8 cellular contexts compared by ENCODE assay signal in the genomic region with DNA sequence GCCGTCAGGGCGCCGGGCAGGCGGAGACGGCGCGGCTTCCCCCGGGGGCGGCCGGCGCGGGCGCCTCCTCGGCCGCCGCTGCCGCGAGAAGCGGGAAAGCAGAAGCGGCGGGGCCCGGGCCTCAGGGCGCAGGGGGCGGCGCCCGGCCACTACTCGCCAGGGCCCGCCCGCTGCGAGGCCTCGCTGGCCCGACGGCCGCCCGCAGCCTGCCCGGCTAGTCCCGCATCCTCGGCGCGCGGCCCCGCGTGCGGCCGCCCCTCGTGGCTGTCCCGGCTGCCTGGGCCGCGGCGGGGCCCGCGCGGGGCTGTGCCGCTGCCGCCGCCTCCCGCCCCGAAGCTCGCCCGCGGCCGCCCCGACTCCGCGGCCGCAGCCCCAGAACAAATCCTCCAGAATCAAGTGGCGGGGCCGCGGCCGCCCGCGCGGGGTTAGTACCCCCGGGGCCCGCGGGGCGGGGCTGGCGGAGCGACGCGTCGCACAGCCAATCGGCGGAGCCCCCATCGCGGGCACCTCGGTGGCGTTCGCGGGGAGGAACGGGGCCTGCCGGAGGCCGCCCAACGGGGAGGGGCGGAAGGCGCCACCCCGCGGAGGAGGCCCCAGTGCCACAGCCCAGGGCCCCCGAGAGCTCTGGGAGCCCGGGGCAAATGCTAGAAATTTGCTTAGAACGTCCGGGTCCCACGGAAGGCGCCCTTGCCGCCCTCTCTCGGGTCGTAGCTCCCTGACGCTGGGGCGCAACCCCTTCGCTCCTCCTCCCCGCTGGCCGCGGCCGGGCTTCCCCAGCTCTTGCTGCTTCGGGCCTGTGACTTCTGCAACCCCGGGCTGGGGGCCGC. TPM values are rescaled to one million over a fixed set of nuclear protein-coding genes. Genes with fewer than 3 reads are reported as not detected.
DNase-seq lines count a peak whose midpoint lies in the region; ATAC-seq, FAIRE-seq and TF ChIP-seq lines count a peak whose summit lies in the region.

A gene (minus strand): TSS at position 401 of the 827 bp plus-strand sequence. CDS start 408 bp downstream, outside the sequence.

- no TSS peak for BruUV-seq in GM12878 (replicated peaks; lab: Mats Ljungman, UMichigan)

- CTCF ChIA-PET in GM12878 (lab: Yijun Ruan, JAX): interaction anchor here (0.8 to 20.9 kb wide), 11 partner anchors 10 to 172 kb away, joined by 3 to 314 read pairs (median 4); no protein-coding TSS in a partner anchor

- H3K9me3 ChIP-seq in GM12878 (replicated peaks; ENCODE audit: control insufficient read depth, insufficient read depth, low read length): no peaks in the 10 kb centered on the region

- peak; percentile 11 for TF ChIP-seq POLR2A in GM12878 (IDR thresholded peaks at IDR 0.05; ENCODE audit: low read depth, low read length)

- DNase-seq in GM12864 (ENCODE audit: low read depth) (peak; percentile 82), T-helper 22 cell (ENCODE audit: low read depth) (peak; percentile 91), GM12878 (ENCODE audit: low read depth, low spot score) (peak; percentile 76), medulla oblongata (ENCODE audit: extremely low spot score) (peak; percentile 55), HK-2 (ENCODE audit: unreplicated experiment) (no peak)
- DNase-seq in stimulated activated CD8-positive, alpha-beta memory T cell treated with anti-CD3 and anti-CD28 coated beads, Interleukin-4, amount 100 ng/mL, for 24 hours (ENCODE audit: low read depth): peak; percentile 87

- H3K4me1 ChIP-seq in KMS-11 (ENCODE audit: low read depth, poor library complexity, severe bottlenecking): peaks cover 22% of the 10 kb centered on the region
- peaks cover 40% of the 10 kb centered on the region for H3K4me1 ChIP-seq in GM12878 (ENCODE audit: control insufficient read depth, insufficient read depth, low read length)

- H3K27me3 ChIP-seq in KMS-11 (ENCODE audit: insufficient read depth, low read depth) (no peaks in the 10 kb centered on the region), GM12878 (replicated peaks in 1 of 2; ENCODE audit: control insufficient read depth in 2 of 2, insufficient read depth in 2 of 2, low read length in 1 of 2) (no peaks in the 10 kb centered on the region)

- H3K27ac ChIP-seq in KMS-11: peak within 1 kb of the TSS; percentile 85
- peak within 1 kb of the TSS; percentile 89 for H3K27ac ChIP-seq in GM12878 (ENCODE audit: control insufficient read depth, insufficient read depth)

- H3K79me2 ChIP-seq in KMS-11 (ENCODE audit: insufficient read depth, low read depth) (peaks cover 46% of the 10 kb centered on the region), GM12878 (ENCODE audit: control insufficient read depth, insufficient read depth, low read length) (peaks cover 98% of the 10 kb centered on the region)

- POLR2A ChIA-PET in GM12878 (lab: Charles Lee): interaction anchor here (0.6 to 7.2 kb wide), 10 partner anchors 10 to 160 kb away, joined by 3 to 75 read pairs (median 6); no protein-coding TSS in a partner anchor

- TF ChIP-seq CTCF in GM12864 (IDR thresholded peaks at IDR 0.05; ENCODE audit: low read depth, low read length, missing control alignments) (peak; percentile 26), KMS-11 (conservative IDR thresholded peaks at IDR 0.05; ENCODE audit: low read depth, low read length) (no peak), GM12878 (IDR thresholded peaks at IDR 0.05 in 2 of 3, conservative IDR thresholded peaks at IDR 0.05 in 1 of 3; ENCODE audit: control insufficient read depth in 2 of 3, extremely low read depth in 1 of 3, insufficient read depth in 1 of 3, low read depth in 3 of 3, low read length in 3 of 3) (peak; percentile 14 to 45 (median 35); a peak in 3 of 6 replicates)

- SMC1A ChIA-PET in GM12878 (lab: Charles Lee; ENCODE audit: uncharacterized antibody, unreplicated experiment): interaction anchor here (0.8 to 23.9 kb wide), 7 partner anchors 10 to 169 kb away, joined by 3 to 391 read pairs (median 5); no protein-coding TSS in a partner anchor

- 2% methylated on average over 82 of the region's 117 CpGs for WGBS in GM12878 (ENCODE audit: insufficient coverage, insufficient replicate concordance, low lambda C conversion rate, missing lambda C conversion rate)

- peak; percentile 68 for FAIRE-seq in GM12878 (lab: Jason Lieb, UNC)

- H3K36me3 ChIP-seq in KMS-11 (ENCODE audit: insufficient read depth) (peaks cover 5% of the 10 kb centered on the region; the same call in 1 of the 2 replicates), GM12878 (ENCODE audit: control insufficient read depth in 2 of 2, insufficient read depth in 2 of 2, low read length in 1 of 2) (peaks cover 16 to 25% of the 10 kb centered on the region in 2 experiments)

- H3K4me3 ChIP-seq in GM12864 (ENCODE audit: low read depth, low read length): peak within 1 kb of the TSS; percentile 91
- H3K4me3 ChIP-seq in KMS-11 (IDR thresholded peaks at IDR 0.05; ENCODE audit: insufficient read depth, low read depth, low read length): no peak within 1 kb of the TSS
- H3K4me3 ChIP-seq in GM12878: peak within 1 kb of the TSS; percentile 99

- no peak for TF ChIP-seq RAD21 in GM12878 (IDR thresholded peaks at IDR 0.05; ENCODE audit: insufficient read depth, low read depth, low read length)

- RAD21 ChIA-PET in GM12878 (lab: Charles Lee; ENCODE audit: unreplicated experiment): interaction anchor here (0.9 to 11.2 kb wide), 15 partner anchors 9 to 309 kb away, joined by 3 to 150 read pairs (median 6); no protein-coding TSS in a partner anchor

- H3K9ac ChIP-seq in KMS-11 (peak within 1 kb of the TSS; percentile 76), GM12878 (ENCODE audit: control insufficient read depth, insufficient read depth, low read length) (peak within 1 kb of the TSS; percentile 86)

- H3K4me2 ChIP-seq in KMS-11 (peak within 1 kb of the TSS; percentile 94), GM12878 (ENCODE audit: control insufficient read depth, insufficient read depth) (peak within 1 kb of the TSS; percentile 93)

- peak within 1 kb of the TSS; percentile 71 for H2AFZ ChIP-seq in KMS-11 (ENCODE audit: low read depth)
- no peak within 1 kb of the TSS for H2AFZ ChIP-seq in GM12878 (ENCODE audit: control insufficient read depth, low read depth, low read length)

- peak in 1 of 2 experiments; percentile 39; a peak in 1 of 4 replicates for TF ChIP-seq EP300 in GM12878 (IDR thresholded peaks at IDR 0.05; ENCODE audit: borderline replicate concordance in 1 of 2, control insufficient read depth in 1 of 2, low read depth in 2 of 2, low read length in 2 of 2)

- H4K20me1 ChIP-seq in KMS-11 (ENCODE audit: insufficient read depth): no peaks in the 10 kb centered on the region
- peaks cover 10% of the 10 kb centered on the region for H4K20me1 ChIP-seq in GM12878 (ENCODE audit: control insufficient read depth, insufficient read depth)

- intact Hi-C loops in GM12878 (cut with micrococcal nuclease; ENCODE audit: unreplicated experiment): loop anchor here (1.0 to 10.0 kb wide), 4 partner anchors 83 to 275 kb away; no protein-coding TSS in a partner anchor

- ATAC-seq in GM21786 (IDR thresholded peaks at IDR 0.05; ENCODE audit: unreplicated experiment): peak; percentile 74
- ATAC-seq in GM12878: peak; percentile 77

- in situ Hi-C loops in GM12878 (cut with MboI): no loop called here

TF ChIP-seq in GM12878, 131 proteins besides CTCF, POLR2A, EP300 and RAD21 (continues in another document):
- peak; percentile 75 for TF ChIP-seq POLR2AphosphoS5 (IDR thresholded peaks at IDR 0.05; ENCODE audit: low read length)
- peak; percentile 62 for TF ChIP-seq KLF5 (IDR thresholded peaks at IDR 0.05; ENCODE audit: partially characterized antibody)
- TF ChIP-seq ASH2L (IDR thresholded peaks at IDR 0.05; ENCODE audit: borderline replicate concordance, low read depth): no peak
- 0 out of 2 replicates have a peak, but pooled peaks have one; percentile 46 for TF ChIP-seq NBN (IDR thresholded peaks at IDR 0.05)
- 0 out of 2 replicates have a peak, but pooled peaks have one; percentile 3 for TF ChIP-seq JUND (IDR thresholded peaks at IDR 0.05; ENCODE audit: low read depth, low read length)
- TF ChIP-seq SP1 (IDR thresholded peaks at IDR 0.05; ENCODE audit: low read depth, low read length): peak; percentile 90
- peak; percentile 45 for TF ChIP-seq SPI1 (IDR thresholded peaks at IDR 0.05; ENCODE audit: borderline replicate concordance, insufficient read depth, low read depth, low read length)
- TF ChIP-seq, protein P1, sequence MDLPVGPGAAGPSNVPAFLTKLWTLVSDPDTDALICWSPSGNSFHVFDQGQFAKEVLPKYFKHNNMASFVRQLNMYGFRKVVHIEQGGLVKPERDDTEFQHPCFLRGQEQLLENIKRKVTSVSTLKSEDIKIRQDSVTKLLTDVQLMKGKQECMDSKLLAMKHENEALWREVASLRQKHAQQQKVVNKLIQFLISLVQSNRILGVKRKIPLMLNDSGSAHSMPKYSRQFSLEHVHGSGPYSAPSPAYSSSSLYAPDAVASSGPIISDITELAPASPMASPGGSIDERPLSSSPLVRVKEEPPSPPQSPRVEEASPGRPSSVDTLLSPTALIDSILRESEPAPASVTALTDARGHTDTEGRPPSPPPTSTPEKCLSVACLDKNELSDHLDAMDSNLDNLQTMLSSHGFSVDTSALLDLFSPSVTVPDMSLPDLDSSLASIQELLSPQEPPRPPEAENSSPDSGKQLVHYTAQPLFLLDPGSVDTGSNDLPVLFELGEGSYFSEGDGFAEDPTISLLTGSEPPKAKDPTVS (IDR thresholded peaks at IDR 0.05; ENCODE audit: low read depth, low read length): peak; percentile 83
- TF ChIP-seq HDGF (IDR thresholded peaks at IDR 0.05): peak; percentile 95

RNA-seq across cellular contexts. Expression of the gene that starts here (rescaled TPM):
- total RNA-seq in GM12878 (2013; cell fraction: nucleolus; rRNA removed): 101 and 106 TPM in 2 replicates
- total RNA-seq in GM12878 (2014; rRNA removed) (25.8 and 33.5 TPM in 2 replicates), GM12878 (2014; rRNA removed; fragmentation: Illumina TruSeq; extraction: Trizol) (18.4 and 19.0 TPM in 2 replicates), GM12878 (2021) (148 and 151 TPM in 2 replicates)
- 44.1 TPM for polyA plus RNA-seq in GM12878 (2011; ENCODE audit: low read depth)
- polyA plus RNA-seq in GM12878 (2011; rRNA removed) (15.0 and 25.8 TPM in 2 replicates), GM12878 (2014; fragmentation: Illumina TruSeq; extraction: Trizol) (48.8 and 61.7 TPM in 2 replicates), GM12878 (2014; fragmentation: Nextera tagmentation; extraction: Ambion mirVana) (10 to 100 TPM; 21.6 to 26.3 TPM), GM12878 (2014; rRNA removed) (64.7 and 79.6 TPM in 2 replicates), GM12878 (2016; fragmentation: Nextera tagmentation; extraction: Ambion mirVana) (10 to 100 TPM; 29.3 to 34.0 TPM)
- polyA plus RNA-seq in GM12878 (2011; cell fraction: cytosol; rRNA removed): 45.6 and 51.9 TPM in 2 replicates
- polyA plus RNA-seq in GM12878 (2011; cell fraction: nucleus; rRNA removed): 72.8 and 112 TPM in 2 replicates
- polyA plus RNA-seq in GM12878 (2012): 91.6 and 104 TPM in 2 replicates
- polyA minus RNA-seq in GM12878 (2011; rRNA and poly(A)+ RNA removed): 20.0 and 31.7 TPM in 2 replicates
- polyA minus RNA-seq in GM12878 (2011; cell fraction: cytosol; rRNA and poly(A)+ RNA removed): 30.6 and 47.6 TPM in 2 replicates
- polyA minus RNA-seq in GM12878 (2011; cell fraction: nucleus; rRNA and poly(A)+ RNA removed): 30.8 and 46.2 TPM in 2 replicates
